Comparison of ENCODE assay signal across 9 cellular contexts in genomic region chr2:143128681-143129580, GRCh38. TPM values are rescaled to one million over a fixed set of nuclear protein-coding genes. Genes with fewer than 3 reads are reported as not detected.
DNase-seq lines count a peak whose midpoint lies in the region; ATAC-seq, FAIRE-seq and TF ChIP-seq lines count a peak whose summit lies in the region.
"Had no signal": no experiment of that assay in that cellular context is flagged by ENCODE, and none has a peak within 500 bp of the region (broad histone marks: within the 10 kb centered on the region; RNA-seq: fewer than 3 reads in every experiment).

ARHGAP15 (plus strand) TSS chr2:143129419.

- no peaks in the 10 kb centered on the region for H3K27me3 ChIP-seq in liver (ENCODE audit: control insufficient read depth in 4 of 4, insufficient read depth in 4 of 4, low read length in 3 of 4)
- no peaks in the 10 kb centered on the region for H3K27me3 ChIP-seq in HepG2 (ENCODE audit: control insufficient read depth in 1 of 2, insufficient read depth in 2 of 2, low read length in 2 of 2)
- H3K27me3 ChIP-seq in effector memory CD4-positive, alpha-beta T cell (replicated peaks; ENCODE audit: control insufficient read depth, insufficient read depth, low read length, poor library complexity, severe bottlenecking), result no peaks in the 10 kb centered on the region

- H3K9me3 ChIP-seq in liver (ENCODE audit: control insufficient read depth in 4 of 4, low read length in 3 of 4), result no peaks in the 10 kb centered on the region
- H3K9me3 ChIP-seq in HepG2 (ENCODE audit: low read length), result no peaks in the 10 kb centered on the region
- H3K9me3 ChIP-seq in effector memory CD4-positive, alpha-beta T cell (ENCODE audit: control insufficient read depth, low read length), result no peaks in the 10 kb centered on the region

- H2AFZ ChIP-seq in HepG2 (ENCODE audit: low read length), result no peak within 1 kb of the TSS

- H3K36me3 ChIP-seq in liver (ENCODE audit: control insufficient read depth in 4 of 4, insufficient read depth in 3 of 4, low read depth in 1 of 4, low read length in 3 of 4) (no peaks in the 10 kb centered on the region), HepG2 (replicated peaks in 1 of 2; ENCODE audit: control insufficient read depth in 1 of 2, insufficient read depth in 2 of 2, low read length in 2 of 2) (no peaks in the 10 kb centered on the region)
- H3K36me3 ChIP-seq in effector memory CD4-positive, alpha-beta T cell (ENCODE audit: control insufficient read depth, insufficient read depth, low read length), result no peaks in the 10 kb centered on the region

- WGBS in liver, result 67% methylated on average over 13 of the region's 13 CpGs
- WGBS in HepG2 (ENCODE audit: low lambda C conversion rate), result 29% methylated on average over 12 of the region's 13 CpGs

- POLR2A ChIA-PET in HepG2 (lab: Yijun Ruan, JAX), result no interaction called here

- peak within 1 kb of the TSS; percentile 49 to 77 for H3K27ac ChIP-seq in liver (ENCODE audit: low read depth in 1 of 2, low read length in 2 of 2)
- H3K27ac ChIP-seq in HepG2 (ENCODE audit: extremely low read length, insufficient read depth, low read length), result no peak within 1 kb of the TSS
- H3K27ac ChIP-seq in effector memory CD4-positive, alpha-beta T cell (ENCODE audit: insufficient read depth, low read length, poor library complexity, severe bottlenecking), result peak within 1 kb of the TSS; percentile 80

- H3K4me3 ChIP-seq in liver (ENCODE audit: low read depth in 1 of 3, low read length in 3 of 3) (no peak within 1 kb of the TSS), HepG2 (replicated peaks in 1 of 3; ENCODE audit: insufficient read depth in 1 of 3, low read depth in 2 of 3, low read length in 3 of 3) (no peak within 1 kb of the TSS)
- H3K4me3 ChIP-seq in effector memory CD4-positive, alpha-beta T cell (ENCODE audit: insufficient read depth, low read depth, low read length, poor library complexity, severe bottlenecking), result peak within 1 kb of the TSS; percentile 54

- CTCF ChIA-PET in HepG2 (lab: Yijun Ruan, JAX; ENCODE audit: low intra/inter-chr PET ratio, low total read pairs), result no interaction called here

- TF ChIP-seq RAD21 in liver (IDR thresholded peaks at IDR 0.05) (no peak), HepG2 (CRISPR knock-in tag; IDR thresholded peaks at IDR 0.05) (no peak)

- no peak for TF ChIP-seq POLR2A in HepG2 (IDR thresholded peaks at IDR 0.05; ENCODE audit: insufficient read depth in 1 of 2, low read depth in 2 of 2, low read length in 2 of 2)

- BruUV-seq in HepG2 (replicated peaks; lab: Mats Ljungman, UMichigan), result no TSS peak

- in situ Hi-C loops in HepG2 (cut with HindIII; ENCODE audit: extremely low pct_ligation_motif_present, low pct_unique_long_range_greater_than_20kb), result no loop called here

- intact Hi-C loops in HepG2 (cut with micrococcal nuclease; ENCODE audit: unreplicated experiment), result no loop called here

- TF ChIP-seq EP300 in HepG2 (IDR thresholded peaks at IDR 0.05; ENCODE audit: low read depth in 2 of 2, low read length in 2 of 2) (no peak), HepG2 (CRISPR knock-in tag; IDR thresholded peaks at IDR 0.05; ENCODE audit: borderline replicate concordance) (no peak)

- no peaks in the 10 kb centered on the region for H3K4me1 ChIP-seq in liver (ENCODE audit: control insufficient read depth in 4 of 4, insufficient read depth in 4 of 4, low read length in 3 of 4)
- peaks cover 9% of the 10 kb centered on the region; the same call in 1 of the 2 replicates for H3K4me1 ChIP-seq in HepG2 (ENCODE audit: insufficient read depth, low read length)
- peaks cover 51% of the 10 kb centered on the region for H3K4me1 ChIP-seq in effector memory CD4-positive, alpha-beta T cell (ENCODE audit: control insufficient read depth, insufficient read depth, low read length, poor library complexity, severe bottlenecking)

- H3K4me2 ChIP-seq in HepG2 (ENCODE audit: low read depth, low read length), result no peak within 1 kb of the TSS

- H3K9ac ChIP-seq in liver (ENCODE audit: low read depth in 1 of 2, low read length in 2 of 2) (peak within 1 kb of the TSS in 1 of 2 donors; percentile 78), HepG2 (ENCODE audit: insufficient read depth, low read depth, low read length) (no peak within 1 kb of the TSS)

- no peak for ATAC-seq in HepG2
- ATAC-seq in HG03457 (IDR thresholded peaks at IDR 0.05; ENCODE audit: unreplicated experiment), result peak; percentile 91

- H4K20me1 ChIP-seq in HepG2 (ENCODE audit: insufficient read depth, low read length), result no peaks in the 10 kb centered on the region

- DNase-seq in HepG2 (ENCODE audit: low spot score), result no peak
- DNase-seq in activated CD4-positive, CD25-positive, alpha-beta regulatory T cell (lab: John Stamatoyannopoulos, UW), result peak; percentile 28 to 50 (median 42)
- peak; percentile 51 to 65 (median 57) for DNase-seq in effector memory CD4-positive, alpha-beta T cell
- peak; percentile 60 for DNase-seq in stimulated activated CD4-positive, alpha-beta T cell treated with anti-CD3 and anti-CD28 coated beads, Interleukin-4, amount 100 ng/mL, for 1 hour
- no peak for DNase-seq in NCI-H2196 (lab: John Stamatoyannopoulos, UW; ENCODE audit: unreplicated experiment)
- no peak for DNase-seq in NCI-H69 (lab: John Stamatoyannopoulos, UW)

- H3K79me2 ChIP-seq in HepG2 (ENCODE audit: insufficient read depth, low read length), result no peaks in the 10 kb centered on the region

- TF ChIP-seq CTCF in liver (IDR thresholded peaks at IDR 0.05; ENCODE audit: low read depth, low read length, missing input control) (no peak), HepG2 (CRISPR knock-in tag; IDR thresholded peaks at IDR 0.05) (no peak)

- FAIRE-seq in HepG2 (lab: Jason Lieb, UNC), result no peak

TF ChIP-seq in liver, 16 proteins besides CTCF, POLR2A, EP300 and RAD21:
- TF ChIP-seq FOXA2 (IDR thresholded peaks at IDR 0.05), result no peak
- TF ChIP-seq RXRA (IDR thresholded peaks at IDR 0.05), result no peak

TF ChIP-seq in HepG2, 621 proteins besides CTCF, POLR2A, EP300 and RAD21:
- TF ChIP-seq KMT2A (CRISPR knock-in tag; IDR thresholded peaks at IDR 0.05) (no peak), JUNB (CRISPR knock-in tag; IDR thresholded peaks at IDR 0.05; ENCODE audit: borderline replicate concordance) (no peak), MYC (CRISPR knock-in tag; IDR thresholded peaks at IDR 0.05; ENCODE audit: borderline replicate concordance) (no peak), MBNL3 (CRISPR knock-in tag; conservative IDR thresholded peaks at IDR 0.05) (no peak), DPF2 (CRISPR knock-in tag; IDR thresholded peaks at IDR 0.05; ENCODE audit: borderline replicate concordance, low read depth) (no peak), YY1 (IDR thresholded peaks at IDR 0.05; ENCODE audit: insufficient read depth, insufficient replicate concordance, low read depth, low read length) (no peak), DDIT3 (CRISPR knock-in tag; IDR thresholded peaks at IDR 0.05) (no peak)
TF ChIP-seq in HepG2: peak in this region for 0.

RNA-seq across cellular contexts. Expression of gene ARHGAP15, which starts in this region (rescaled TPM):
- total RNA-seq in liver (10 to 100 TPM; 14.9 to 17.9 TPM), HepG2 (2016; rRNA removed; fragmentation: Illumina TruSeq; extraction: Trizol) (not detected in 2 replicates)
- polyA plus RNA-seq in liver (10 to 100 TPM in 1 of 2 donors, 1 to 10 TPM in 1; 3.8 to 11.5 TPM), HepG2 (2011; rRNA removed) (0.04 TPM in 1 of 2 replicates, not detected in the other)
- 0.79 TPM in 1 of 2 replicates, not detected in the other for total RNA-seq in HepG2 (2016; cell fraction: cytosol; rRNA removed; fragmentation: Illumina TruSeq; extraction: Trizol; ENCODE audit: low read depth)
- not detected in 2 replicates for total RNA-seq in HepG2 (2016; cell fraction: insoluble cytoplasmic fraction; rRNA removed; fragmentation: Illumina TruSeq; extraction: Trizol)
- total RNA-seq in HepG2 (2016; cell fraction: membrane; rRNA removed; fragmentation: Illumina TruSeq; extraction: Trizol), result not detected in 2 replicates
- not detected in 2 replicates for total RNA-seq in HepG2 (2016; cell fraction: nucleus; rRNA removed; fragmentation: Illumina TruSeq; extraction: Trizol)
- polyA plus RNA-seq in HepG2 (2011; cell fraction: cytosol; rRNA removed), result not detected in 2 replicates
- polyA plus RNA-seq in HepG2 (2011; cell fraction: nucleus; rRNA removed), result not detected in 2 replicates
- not detected in 2 replicates for polyA plus RNA-seq in HepG2 (2012)
- polyA plus RNA-seq in HepG2 (2016; cell fraction: cytosol; fragmentation: Illumina TruSeq; extraction: Trizol; ENCODE audit: low read depth), result not detected in 2 replicates
- not detected in 2 replicates for polyA plus RNA-seq in HepG2 (2016; cell fraction: insoluble cytoplasmic fraction; fragmentation: Illumina TruSeq; extraction: Trizol; ENCODE audit: low read depth)
- polyA plus RNA-seq in HepG2 (2016; cell fraction: membrane; fragmentation: Illumina TruSeq; extraction: Trizol; ENCODE audit: low read depth), result not detected in 2 replicates
- not detected in 2 replicates for polyA plus RNA-seq in HepG2 (2016; cell fraction: nucleus; fragmentation: Illumina TruSeq; extraction: Trizol; ENCODE audit: insufficient read depth, low read depth)
- polyA minus RNA-seq in HepG2 (2011; rRNA and poly(A)+ RNA removed; ENCODE audit: low replicate concordance), result 0.80 TPM in 1 of 2 replicates, not detected in the other
- polyA minus RNA-seq in HepG2 (2011; cell fraction: cytosol; rRNA and poly(A)+ RNA removed), result not detected in 2 replicates
- 0.77 and 2.1 TPM in 2 replicates for polyA minus RNA-seq in HepG2 (2011; cell fraction: nucleus; rRNA and poly(A)+ RNA removed)
- total RNA-seq: epithelial cell of proximal tubule had no signal

Comparison
In these comparisons a context has a peak if more than half of its experiments do, and no peak if none do; other contexts are left out.
1. RNA of gene ARHGAP15 (total RNA-seq): 14.9 to 17.9 TPM in liver; 0.79 TPM in HepG2; every median in the first group is over 4 times any median in the second.
2. DNase-seq: peak in activated CD4-positive, CD25-positive, alpha-beta regulatory T cell (4 of 4), effector memory CD4-positive, alpha-beta T cell (3 of 3) and stimulated activated CD4-positive, alpha-beta T cell treated with anti-CD3 and anti-CD28 coated beads, Interleukin-4, amount 100 ng/mL, for 1 hour (single experiment); none in HepG2 (single experiment), NCI-H2196 (single experiment) and NCI-H69 (single experiment).